9 cellular contexts compared by ENCODE assay signal in genomic region chr2:39701137-39701536, GRCh38. TPM values are rescaled to one million over a fixed set of nuclear protein-coding genes. Genes with fewer than 3 reads are reported as not detected.
"Had no signal": no experiment of that assay in that cellular context is flagged by ENCODE, and none has a peak within 500 bp of the region (broad histone marks: within the 10 kb centered on the region; RNA-seq: fewer than 3 reads in every experiment).

No MANE protein-coding gene starts in this region.

- DNase-seq: IMR-90, KBM-7 had no signal

- H3K27ac ChIP-seq: HL-60 had no signal

- FAIRE-seq: HepG2, HTR-8/SVneo, K562 had no signal

- H3K27ac Mint-ChIP-seq: IgD-negative memory B cell had no signal

- H3K4me3 ChIP-seq: K562 had no signal

RNA-seq across cellular contexts. Expression of gene TMEM178A, which starts 35.4 kb away (rescaled TPM):
- total RNA-seq: HT-29, HT1080, K562 had no signal
